Comparison of ENCODE assay signal across 8 cellular contexts in genomic region chr7:27210441-27211083, GRCh38. TPM values are rescaled to one million over a fixed set of nuclear protein-coding genes. Genes with fewer than 3 reads are reported as not detected.
DNase-seq lines count a peak whose midpoint lies in the region; ATAC-seq, FAIRE-seq and TF ChIP-seq lines count a peak whose summit lies in the region.

No MANE protein-coding gene starts in this region.

- peaks cover 12% of the 10 kb centered on the region; the same call in 1 of the 2 replicates for H3K9me3 ChIP-seq in AG04450 (ENCODE audit: control insufficient read depth, insufficient read depth, low read length)
- H3K9me3 ChIP-seq in kidney (ENCODE audit: control insufficient read depth in 1 of 2, low read length in 2 of 2): peaks cover 0 to 3% of the 10 kb centered on the region in 2 donors

- intact Hi-C loops in kidney (cut with DNase I): no loop called here

- no peak overlapping the region for H3K9ac ChIP-seq in kidney (ENCODE audit: low read length in 2 of 2)

- no peaks in the 10 kb centered on the region for H3K36me3 ChIP-seq in kidney (ENCODE audit: control insufficient read depth in 1 of 2, insufficient read depth in 2 of 2, low read length in 2 of 2)

- TF ChIP-seq CTCF in AG04450 (IDR thresholded peaks at IDR 0.05; ENCODE audit: low read depth, low read length) (peak; percentile 81), kidney (IDR thresholded peaks at IDR 0.05; ENCODE audit: borderline replicate concordance, extremely low read depth, insufficient read depth) (peak; percentile 55)

- in situ Hi-C loops in T47D (cut with HindIII; ENCODE audit: low pct_unique_long_range_greater_than_20kb, low sequenced_read_pairs): no loop called here

- no peak for FAIRE-seq in kidney (lab: Jason Lieb, UNC)

- ATAC-seq in GM21723 (IDR thresholded peaks at IDR 0.05; ENCODE audit: unreplicated experiment) (peak; percentile 65), HG02885 (IDR thresholded peaks at IDR 0.05; ENCODE audit: poor library complexity, unreplicated experiment) (no peak)

- H3K4me3 ChIP-seq in AG04450 (ENCODE audit: low read depth, low read length) (peak overlapping the region; percentile 37), kidney (ENCODE audit: low read length in 2 of 2) (peak overlapping the region in 1 of 2 donors; percentile 32)

- CTCF ChIA-PET in AG04450 (lab: Charles Lee): interaction anchor here (0.6 to 2.7 kb wide), 28 partner anchors 10 to 886 kb away, joined by 3 to 32 read pairs (median 6); partner anchors contain the start of gene HOXA11

- POLR2A ChIA-PET in AG04450 (lab: Yijun Ruan, JAX): no interaction called here

- no peak overlapping the region for H3K27ac ChIP-seq in AG04450 (ENCODE audit: low read depth, low read length)
- no peak overlapping the region for H3K27ac ChIP-seq in kidney (ENCODE audit: low read depth in 2 of 2, low read length in 2 of 2)

- H3K4me1 ChIP-seq in kidney (ENCODE audit: control insufficient read depth in 1 of 2, insufficient read depth in 1 of 2, low read depth in 1 of 2, low read length in 2 of 2): peaks cover 0 to 6% of the 10 kb centered on the region in 2 donors

- peaks cover 98% of the 10 kb centered on the region for H3K27me3 ChIP-seq in AG04450 (ENCODE audit: control insufficient read depth, insufficient read depth, low read length)

- no peak for DNase-seq in AG04450 (ENCODE audit: low read depth, low spot score)
- DNase-seq in SHP77 (lab: John Stamatoyannopoulos, UW): peak; percentile 63 to 68
- peak; percentile 66 to 85 for DNase-seq in T47D (ENCODE audit: low read depth in 1 of 2, low spot score in 1 of 2)
- DNase-seq in kidney: no peak
- peak; percentile 59 for DNase-seq in stimulated activated CD4-positive, alpha-beta T cell treated with anti-CD3 and anti-CD28 coated beads, Interleukin-4, amount 100 ng/mL, for 1 hour
- no peak for DNase-seq in NCI-H2171 (lab: John Stamatoyannopoulos, UW)

RNA-seq across cellular contexts. Expression of gene HOXA13, which starts 10.7 kb away (rescaled TPM):
- polyA plus RNA-seq in AG04450 (2011; rRNA removed) (not detected in 2 replicates), kidney (ENCODE audit: insufficient read depth, low read depth, low replicate concordance) (0.17 TPM)
- polyA minus RNA-seq in AG04450 (2011; rRNA and poly(A)+ RNA removed): not detected in 2 replicates
- total RNA-seq in kidney: 0.44 TPM

RNA-seq across cellular contexts. Expression of gene HOXA11, which starts 25.5 kb away (rescaled TPM):
- polyA plus RNA-seq in AG04450 (2011; rRNA removed): 0.04 and 0.14 TPM in 2 replicates
- 0.09 and 0.17 TPM in 2 replicates for polyA minus RNA-seq in AG04450 (2011; rRNA and poly(A)+ RNA removed)
- total RNA-seq in kidney: 5.2 TPM
- polyA plus RNA-seq in kidney (ENCODE audit: insufficient read depth, low read depth, low replicate concordance): 5.5 TPM

RNA-seq across cellular contexts. Expression of gene EVX1, which starts 32.0 kb away (rescaled TPM):
- polyA plus RNA-seq in AG04450 (2011; rRNA removed): not detected in 2 replicates
- polyA minus RNA-seq in AG04450 (2011; rRNA and poly(A)+ RNA removed): not detected in 2 replicates
- total RNA-seq in kidney: not detected
- 0.62 TPM for polyA plus RNA-seq in kidney (ENCODE audit: insufficient read depth, low read depth, low replicate concordance)

RNA-seq across cellular contexts. Expression of gene HOXA10, which starts 36.4 kb away (rescaled TPM):
- polyA plus RNA-seq in AG04450 (2011; rRNA removed) (0.36 and 0.47 TPM in 2 replicates), kidney (ENCODE audit: insufficient read depth, low read depth, low replicate concordance) (17.9 TPM)
- polyA minus RNA-seq in AG04450 (2011; rRNA and poly(A)+ RNA removed): 0.28 and 0.56 TPM in 2 replicates
- total RNA-seq in kidney: 16.3 TPM

RNA-seq across cellular contexts. Expression of gene HOXA9, which starts 45.2 kb away (rescaled TPM):
- 0.78 and 1.5 TPM in 2 replicates for polyA plus RNA-seq in AG04450 (2011; rRNA removed)
- polyA minus RNA-seq in AG04450 (2011; rRNA and poly(A)+ RNA removed): 0.18 TPM in 1 of 2 replicates, not detected in the other
- 36.8 TPM for total RNA-seq in kidney
- 36.7 TPM for polyA plus RNA-seq in kidney (ENCODE audit: insufficient read depth, low read depth, low replicate concordance)

Comparison
In these comparisons a context has a peak if more than half of its experiments do, and no peak if none do; other contexts are left out.
1. DNase-seq: peak in SHP77 (2 of 2), T47D (2 of 2) and stimulated activated CD4-positive, alpha-beta T cell treated with anti-CD3 and anti-CD28 coated beads, Interleukin-4, amount 100 ng/mL, for 1 hour (single experiment); none in AG04450 (single experiment), kidney (single experiment) and NCI-H2171 (single experiment).